ENCODE assay signal across 22 cellular contexts in genomic region chr12:122130150-122130549, GRCh38. TPM values are rescaled to one million over a fixed set of nuclear protein-coding genes. Genes with fewer than 3 reads are reported as not detected.
DNase-seq lines count a peak whose midpoint lies in the region; ATAC-seq, FAIRE-seq and TF ChIP-seq lines count a peak whose summit lies in the region.
"Had no signal": no experiment of that assay in that cellular context is flagged by ENCODE, and none has a peak within 500 bp of the region (broad histone marks: within the 10 kb centered on the region; RNA-seq: fewer than 3 reads in every experiment).

No MANE protein-coding gene starts in this region.

- H4K20me1 ChIP-seq in astrocyte (ENCODE audit: insufficient read depth, low read length): peaks cover 37% of the 10 kb centered on the region

- TF ChIP-seq CTCF in A549 (IDR thresholded peaks at IDR 0.05) (no peak), astrocyte (IDR thresholded peaks at IDR 0.05; ENCODE audit: insufficient read depth, low read depth, low read length) (no peak), kidney (IDR thresholded peaks at IDR 0.05; ENCODE audit: borderline replicate concordance, extremely low read depth, insufficient read depth) (no peak), ascending aorta (IDR thresholded peaks at IDR 0.05) (no peak)

- H3K27ac ChIP-seq in A549 (peak overlapping the region in 1 of 2 experiments; percentile 50; a peak in 2 of 6 replicates), astrocyte (ENCODE audit: low read depth, low read length) (peak overlapping the region; percentile 52), kidney (ENCODE audit: low read depth in 2 of 2, low read length in 2 of 2) (no peak overlapping the region), ascending aorta (no peak overlapping the region)
- H3K27ac ChIP-seq: SJCRH30 had no signal

- ATAC-seq in A549: no peak
- ATAC-seq: sciatic nerve had no signal

- no peaks in the 10 kb centered on the region for H3K9me3 Mint-ChIP-seq in astrocyte (ENCODE audit: unreplicated experiment)
- H3K9me3 Mint-ChIP-seq: immature natural killer cell, type B pancreatic cell had no signal

- no peaks in the 10 kb centered on the region for H3K27me3 ChIP-seq in astrocyte (ENCODE audit: insufficient read depth, low read length)
- no peaks in the 10 kb centered on the region for H3K27me3 ChIP-seq in ascending aorta
- H3K27me3 ChIP-seq: SJCRH30 had no signal

- H2AFZ ChIP-seq in astrocyte (ENCODE audit: low read depth, low read length): no peak overlapping the region

- TF ChIP-seq POLR2A in A549 (IDR thresholded peaks at IDR 0.05; ENCODE audit: low read length): no peak

- peaks cover 24% of the 10 kb centered on the region for H3K79me2 ChIP-seq in astrocyte (ENCODE audit: insufficient read depth, low read length)

- peaks cover 31% of the 10 kb centered on the region for H3K4me1 ChIP-seq in A549
- peaks cover 15% of the 10 kb centered on the region for H3K4me1 ChIP-seq in astrocyte (ENCODE audit: insufficient read depth, low read length)
- peaks cover 14 to 17% of the 10 kb centered on the region in 2 donors for H3K4me1 ChIP-seq in kidney (ENCODE audit: control insufficient read depth in 1 of 2, insufficient read depth in 1 of 2, low read depth in 1 of 2, low read length in 2 of 2)
- H3K4me1 ChIP-seq in ascending aorta: no peaks in the 10 kb centered on the region
- H3K4me1 ChIP-seq: HAP-1, SJCRH30 had no signal

- H3K9me3 ChIP-seq in A549 (no peaks in the 10 kb centered on the region), astrocyte (ENCODE audit: insufficient read depth, low read depth, low read length) (no peaks in the 10 kb centered on the region), kidney (ENCODE audit: control insufficient read depth in 1 of 2, low read length in 2 of 2) (no peaks in the 10 kb centered on the region), ascending aorta (no peaks in the 10 kb centered on the region)
- H3K9me3 ChIP-seq: HAP-1, SJCRH30 had no signal

- no peaks in the 10 kb centered on the region for H3K27me3 Mint-ChIP-seq in astrocyte (ENCODE audit: low read depth, unreplicated experiment)
- H3K27me3 Mint-ChIP-seq: type B pancreatic cell had no signal

- H3K27ac Mint-ChIP-seq in astrocyte (ENCODE audit: unreplicated experiment): peak overlapping the region; percentile 47
- H3K27ac Mint-ChIP-seq: type B pancreatic cell had no signal

- FAIRE-seq in A549 (lab: Jason Lieb, UNC) (no peak), astrocyte (lab: Jason Lieb, UNC) (no peak), kidney (lab: Jason Lieb, UNC) (no peak)
- FAIRE-seq: GM12878, TTC549 had no signal

- no peak overlapping the region for H3K4me3 Mint-ChIP-seq in astrocyte (ENCODE audit: unreplicated experiment)
- H3K4me3 Mint-ChIP-seq: immature natural killer cell, type B pancreatic cell had no signal

- H3K4me1 Mint-ChIP-seq in astrocyte (ENCODE audit: low read depth, unreplicated experiment): peaks cover 21% of the 10 kb centered on the region

- no peak overlapping the region for H3K4me3 ChIP-seq in A549
- H3K4me3 ChIP-seq in astrocyte (ENCODE audit: insufficient read depth, low read depth, low read length): no peak overlapping the region
- no peak overlapping the region for H3K4me3 ChIP-seq in kidney (ENCODE audit: low read length in 2 of 2)
- H3K4me3 ChIP-seq in ascending aorta: no peak overlapping the region
- H3K4me3 ChIP-seq: GM12878, HAP-1, SJCRH30 had no signal

- peaks cover 14% of the 10 kb centered on the region for H3K36me3 Mint-ChIP-seq in astrocyte (ENCODE audit: low read depth, unreplicated experiment)
- H3K36me3 Mint-ChIP-seq: type B pancreatic cell had no signal

- intact Hi-C loops in kidney (cut with DNase I) (no loop called here), ascending aorta (cut with DNase I) (no loop called here)

- WGBS in A549 (ENCODE audit: missing lambda C conversion rate): 63% methylated on average over 15 of the region's 17 CpGs

- peak overlapping the region; percentile 54 for H3K9ac ChIP-seq in astrocyte (ENCODE audit: low read length)
- no peak overlapping the region for H3K9ac ChIP-seq in kidney (ENCODE audit: low read length in 2 of 2)

- TF ChIP-seq EP300 in A549 (IDR thresholded peaks at IDR 0.05): no peak

- TF ChIP-seq RAD21 in A549 (conservative IDR thresholded peaks at IDR 0.05 in 1 of 2, IDR thresholded peaks at IDR 0.05 in 1 of 2): no peak

- H3K36me3 ChIP-seq in astrocyte (ENCODE audit: insufficient read depth, low read length) (peaks cover 10% of the 10 kb centered on the region), kidney (ENCODE audit: control insufficient read depth in 1 of 2, insufficient read depth in 2 of 2, low read length in 2 of 2) (peaks cover 26 to 49% of the 10 kb centered on the region in 2 donors), ascending aorta (peaks cover 62 to 64% of the 10 kb centered on the region in 2 donors)

- DNase-seq in A549 (ENCODE audit: low read depth in 1 of 2, low spot score in 1 of 2) (no peak), HT1080 (ENCODE audit: low read depth) (peak; percentile 76), astrocyte (ENCODE audit: low read depth) (peak; percentile 72), kidney (peak; percentile 82), putamen (ENCODE audit: low spot score) (no peak), AG08395 (ENCODE audit: low spot score) (no peak), ascending aorta (ENCODE audit: low spot score in 2 of 2) (no peak), NCI-H526 (lab: John Stamatoyannopoulos, UW) (no peak)
- DNase-seq: activated T-cell treated with anti-CD3 and anti-CD28 coated beads, Interleukin-2, amount 50 U/mL, for 48 hours; cerebellar nuclear complex; immature natural killer cell; mesendoderm; NCI-H1105; NCI-H2171; SJCRH30; stimulated activated CD4-positive, alpha-beta T cell treated with anti-CD3 and anti-CD28 coated beads, Interleukin-4, amount 100 ng/mL, for 4 hours had no signal

- 0 out of 3 replicates have a peak overlapping the region, but pooled peaks have one; percentile 24 for H3K4me2 ChIP-seq in A549
- peak overlapping the region; percentile 56 for H3K4me2 ChIP-seq in astrocyte (ENCODE audit: low read length)

- CTCF ChIA-PET in A549 (lab: Yijun Ruan, JAX): interaction anchor here (0.6 to 18.8 kb wide), 29 partner anchors 8 to 226 kb away, joined by 3 to 850 read pairs (median 4); partner anchors contain the start of genes B3GNT4, BCL7A, LRRC43 and MLXIP

- POLR2A ChIA-PET in A549 (lab: Yijun Ruan, JAX): interaction anchor here (0.6 kb wide), 1 partner anchor 270 kb away, joined by 5 read pairs; no protein-coding TSS in a partner anchor

TF ChIP-seq in A549, 52 proteins besides CTCF, POLR2A, EP300 and RAD21:
- TF ChIP-seq CBX8 (IDR thresholded peaks at IDR 0.05) (no peak), HOXB5 (CRISPR knock-in tag; IDR thresholded peaks at IDR 0.05) (no peak)

RNA-seq across cellular contexts. Expression of gene IL31, which starts 43.9 kb away (rescaled TPM):
- polyA plus RNA-seq in A549 (2011; rRNA removed) (not detected in 2 replicates), A549 (2017; fragmentation: RNase III; extraction: RNeasy Plus Mini Kit Qiagen cat#74134 plus additional on column Dnase treatment) (not detected in 3 replicates), kidney (ENCODE audit: insufficient read depth, low read depth, low replicate concordance) (not detected)
- not detected in 2 replicates for polyA plus RNA-seq in A549 (2012; cell fraction: cytosol; rRNA removed)
- polyA plus RNA-seq in A549 (2012; cell fraction: nucleus; rRNA removed): not detected in 2 replicates
- not detected in 2 replicates for polyA minus RNA-seq in A549 (2011; rRNA and poly(A)+ RNA removed)
- not detected in 2 replicates for total RNA-seq in HT1080 (2014; rRNA removed; shearing (Covaris generic))
- polyA plus RNA-seq in HT1080 (2015; cell fraction: cytosol; rRNA removed): not detected in 2 replicates
- not detected in 2 replicates for polyA plus RNA-seq in HT1080 (2015; cell fraction: nucleus; rRNA removed)
- total RNA-seq in astrocyte (not detected in 2 replicates), kidney (not detected), ascending aorta (not detected)
- total RNA-seq: GM12878, sciatic nerve, SJCRH30 had no signal
- polyA plus RNA-seq: AG04450, GM12878, immature natural killer cell had no signal

RNA-seq across cellular contexts. Expression of gene MLXIP, which starts 51.6 kb away (rescaled TPM):
- polyA plus RNA-seq in A549 (2011; rRNA removed): 7.0 and 11.6 TPM in 2 replicates
- 11.5 and 15.8 TPM in 2 replicates for polyA plus RNA-seq in A549 (2012; cell fraction: cytosol; rRNA removed)
- polyA plus RNA-seq in A549 (2012; cell fraction: nucleus; rRNA removed): 36.8 and 38.6 TPM in 2 replicates
- 18.1 to 21.4 TPM (median 21.2 TPM) in 3 replicates for polyA plus RNA-seq in A549 (2017; fragmentation: RNase III; extraction: RNeasy Plus Mini Kit Qiagen cat#74134 plus additional on column Dnase treatment)
- polyA minus RNA-seq in A549 (2011; rRNA and poly(A)+ RNA removed): 19.7 and 23.3 TPM in 2 replicates
- 7.8 and 10.9 TPM in 2 replicates for total RNA-seq in HT1080 (2014; rRNA removed; shearing (Covaris generic))
- polyA plus RNA-seq in HT1080 (2015; cell fraction: cytosol; rRNA removed): 14.3 and 18.6 TPM in 2 replicates
- polyA plus RNA-seq in HT1080 (2015; cell fraction: nucleus; rRNA removed): 30.5 and 36.4 TPM in 2 replicates
- total RNA-seq in astrocyte: 62.5 and 73.4 TPM in 2 replicates
- 67.6 TPM for total RNA-seq in kidney
- 10.9 TPM for polyA plus RNA-seq in kidney (ENCODE audit: insufficient read depth, low read depth, low replicate concordance)
- 62.3 TPM for total RNA-seq in ascending aorta

RNA-seq across cellular contexts. Expression of gene LRRC43, which starts 52.8 kb away (rescaled TPM):
- polyA plus RNA-seq in A549 (2011; rRNA removed) (0.09 TPM in 1 of 2 replicates, not detected in the other), A549 (2017; fragmentation: RNase III; extraction: RNeasy Plus Mini Kit Qiagen cat#74134 plus additional on column Dnase treatment) (0.14 to 0.26 TPM in 2 of 3 replicates, not detected in the other), kidney (ENCODE audit: insufficient read depth, low read depth, low replicate concordance) (7.9 TPM)
- 0.15 and 0.22 TPM in 2 replicates for polyA plus RNA-seq in A549 (2012; cell fraction: cytosol; rRNA removed)
- polyA plus RNA-seq in A549 (2012; cell fraction: nucleus; rRNA removed): 0.12 TPM in 2 replicates
- 0.24 TPM in 1 of 2 replicates, not detected in the other for polyA minus RNA-seq in A549 (2011; rRNA and poly(A)+ RNA removed)
- total RNA-seq in HT1080 (2014; rRNA removed; shearing (Covaris generic)): not detected in 2 replicates
- polyA plus RNA-seq in HT1080 (2015; cell fraction: cytosol; rRNA removed): not detected in 2 replicates
- polyA plus RNA-seq in HT1080 (2015; cell fraction: nucleus; rRNA removed): not detected in 2 replicates
- total RNA-seq in astrocyte (0.72 and 0.73 TPM in 2 replicates), kidney (4.8 TPM), ascending aorta (not detected)
- polyA plus RNA-seq: GM12878 had no signal

Comparison
In these comparisons a context has a peak if more than half of its experiments do, and no peak if none do; other contexts are left out.
1. DNase-seq: peak in HT1080 (single experiment), astrocyte (single experiment) and kidney (single experiment); none in A549 (0 of 2), putamen (single experiment), AG08395 (single experiment), ascending aorta (0 of 2) and NCI-H526 (0 of 2).